1 cellular context compared by ENCODE assay signal in genomic region chr5:149759986-149760699, GRCh38.
TF ChIP-seq lines count a peak whose summit lies in the region.

No MANE protein-coding gene starts in this region.

TF ChIP-seq in GM23338, 12 proteins besides CTCF, POLR2A, EP300 and RAD21:
- TF ChIP-seq ZNF462 (CRISPR knock-in tag; IDR thresholded peaks at IDR 0.05), result no peak
- no peak for TF ChIP-seq ZNF114 (CRISPR knock-in tag; IDR thresholded peaks at IDR 0.05)
- TF ChIP-seq ZNF331 (CRISPR knock-in tag; IDR thresholded peaks at IDR 0.05; ENCODE audit: low read depth), result no peak
- no peak for TF ChIP-seq CREB1 (CRISPR knock-in tag; IDR thresholded peaks at IDR 0.05; ENCODE audit: low read depth)
- TF ChIP-seq EZH2 (IDR thresholded peaks at IDR 0.05; ENCODE audit: low read depth, unreplicated experiment), result no peak
- no peak for TF ChIP-seq EZH2phosphoT487 (IDR thresholded peaks at IDR 0.05; ENCODE audit: unreplicated experiment)
- TF ChIP-seq, protein P1, sequence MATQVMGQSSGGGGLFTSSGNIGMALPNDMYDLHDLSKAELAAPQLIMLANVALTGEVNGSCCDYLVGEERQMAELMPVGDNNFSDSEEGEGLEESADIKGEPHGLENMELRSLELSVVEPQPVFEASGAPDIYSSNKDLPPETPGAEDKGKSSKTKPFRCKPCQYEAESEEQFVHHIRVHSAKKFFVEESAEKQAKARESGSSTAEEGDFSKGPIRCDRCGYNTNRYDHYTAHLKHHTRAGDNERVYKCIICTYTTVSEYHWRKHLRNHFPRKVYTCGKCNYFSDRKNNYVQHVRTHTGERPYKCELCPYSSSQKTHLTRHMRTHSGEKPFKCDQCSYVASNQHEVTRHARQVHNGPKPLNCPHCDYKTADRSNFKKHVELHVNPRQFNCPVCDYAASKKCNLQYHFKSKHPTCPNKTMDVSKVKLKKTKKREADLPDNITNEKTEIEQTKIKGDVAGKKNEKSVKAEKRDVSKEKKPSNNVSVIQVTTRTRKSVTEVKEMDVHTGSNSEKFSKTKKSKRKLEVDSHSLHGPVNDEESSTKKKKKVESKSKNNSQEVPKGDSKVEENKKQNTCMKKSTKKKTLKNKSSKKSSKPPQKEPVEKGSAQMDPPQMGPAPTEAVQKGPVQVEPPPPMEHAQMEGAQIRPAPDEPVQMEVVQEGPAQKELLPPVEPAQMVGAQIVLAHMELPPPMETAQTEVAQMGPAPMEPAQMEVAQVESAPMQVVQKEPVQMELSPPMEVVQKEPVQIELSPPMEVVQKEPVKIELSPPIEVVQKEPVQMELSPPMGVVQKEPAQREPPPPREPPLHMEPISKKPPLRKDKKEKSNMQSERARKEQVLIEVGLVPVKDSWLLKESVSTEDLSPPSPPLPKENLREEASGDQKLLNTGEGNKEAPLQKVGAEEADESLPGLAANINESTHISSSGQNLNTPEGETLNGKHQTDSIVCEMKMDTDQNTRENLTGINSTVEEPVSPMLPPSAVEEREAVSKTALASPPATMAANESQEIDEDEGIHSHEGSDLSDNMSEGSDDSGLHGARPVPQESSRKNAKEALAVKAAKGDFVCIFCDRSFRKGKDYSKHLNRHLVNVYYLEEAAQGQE (IDR thresholded peaks at IDR 0.05; ENCODE audit: unreplicated experiment), result no peak
- no peak for TF ChIP-seq POLR2AphosphoS5 (IDR thresholded peaks at IDR 0.05; ENCODE audit: low read depth)
- no peak for TF ChIP-seq STAT1 (IDR thresholded peaks at IDR 0.05; ENCODE audit: unreplicated experiment)
- no peak for TF ChIP-seq ETS1 (IDR thresholded peaks at IDR 0.05)
- TF ChIP-seq JUNB (IDR thresholded peaks at IDR 0.05; ENCODE audit: unreplicated experiment), result no peak
- TF ChIP-seq NANOG (IDR thresholded peaks at IDR 0.05; ENCODE audit: borderline replicate concordance), result no peak
